Comparison of ENCODE assay signal across 15 cellular contexts in genomic region chr14:45212231-45212630, GRCh38. TPM values are rescaled to one million over a fixed set of nuclear protein-coding genes. Genes with fewer than 3 reads are reported as not detected.
DNase-seq lines count a peak whose midpoint lies in the region; TF ChIP-seq lines count a peak whose summit lies in the region.
"Had no signal": no experiment of that assay in that cellular context is flagged by ENCODE, and none has a peak within 500 bp of the region (broad histone marks: within the 10 kb centered on the region; RNA-seq: fewer than 3 reads in every experiment).

No MANE protein-coding gene starts in this region.

- H3K27me3 Mint-ChIP-seq in activated CD4-positive, alpha-beta T cell treated with anti-CD3 and anti-CD28 coated beads, Interleukin-2, amount 10 ng/mL, durations not matched to agents 24 days and 14 days: no peaks in the 10 kb centered on the region
- H3K27me3 Mint-ChIP-seq in activated T-helper 1 cell treated with anti-CD3 and anti-CD28 coated beads, Interleukin-12 subunit alpha, Interleukin-12 subunit beta, Interleukin-2, Interleukin-4 antibody, amounts not matched to agents 30 ng/mL and 10 ng/mL and 1 ng/mL, durations not matched to agents 14 hours and 24 hours and 36 hours (ENCODE audit: insufficient read depth): no peaks in the 10 kb centered on the region
- H3K27me3 Mint-ChIP-seq in nephron (ENCODE audit: low read depth): no peaks in the 10 kb centered on the region

- H3K4me1 Mint-ChIP-seq in activated CD4-positive, alpha-beta T cell treated with anti-CD3 and anti-CD28 coated beads, Interleukin-2, amount 10 ng/mL, durations not matched to agents 24 days and 14 days: no peaks in the 10 kb centered on the region
- H3K4me1 Mint-ChIP-seq in activated T-helper 1 cell treated with anti-CD3 and anti-CD28 coated beads, Interleukin-12 subunit alpha, Interleukin-12 subunit beta, Interleukin-2, Interleukin-4 antibody, amounts not matched to agents 30 ng/mL and 10 ng/mL and 1 ng/mL, durations not matched to agents 14 hours and 24 hours and 36 hours (ENCODE audit: low read depth): peaks cover 4% of the 10 kb centered on the region
- H3K4me1 Mint-ChIP-seq in nephron: peaks cover 5% of the 10 kb centered on the region

- TF ChIP-seq CTCF in nephron (IDR thresholded peaks at IDR 0.05; ENCODE audit: unreplicated experiment in 3 of 3): no peak
- TF ChIP-seq CTCF in lower leg skin (IDR thresholded peaks at IDR 0.05): no peak

- peaks cover 42% of the 10 kb centered on the region for H3K36me3 Mint-ChIP-seq in activated CD4-positive, alpha-beta T cell treated with anti-CD3 and anti-CD28 coated beads, Interleukin-2, amount 10 ng/mL, durations not matched to agents 24 days and 14 days (ENCODE audit: low read depth)
- peaks cover 33% of the 10 kb centered on the region for H3K36me3 Mint-ChIP-seq in activated T-helper 1 cell treated with anti-CD3 and anti-CD28 coated beads, Interleukin-12 subunit alpha, Interleukin-12 subunit beta, Interleukin-2, Interleukin-4 antibody, amounts not matched to agents 30 ng/mL and 10 ng/mL and 1 ng/mL, durations not matched to agents 14 hours and 24 hours and 36 hours (ENCODE audit: low read depth)
- H3K36me3 Mint-ChIP-seq in nephron (ENCODE audit: low read depth): peaks cover 50% of the 10 kb centered on the region

- no peak for TF ChIP-seq POLR2A in lower leg skin (IDR thresholded peaks at IDR 0.05)

- H3K27ac Mint-ChIP-seq in activated CD4-positive, alpha-beta T cell treated with anti-CD3 and anti-CD28 coated beads, Interleukin-2, amount 10 ng/mL, durations not matched to agents 24 days and 14 days: peak overlapping the region; percentile 41
- H3K27ac Mint-ChIP-seq in activated T-helper 1 cell treated with anti-CD3 and anti-CD28 coated beads, Interleukin-12 subunit alpha, Interleukin-12 subunit beta, Interleukin-2, Interleukin-4 antibody, amounts not matched to agents 30 ng/mL and 10 ng/mL and 1 ng/mL, durations not matched to agents 14 hours and 24 hours and 36 hours: peak overlapping the region; percentile 59
- peak overlapping the region in 2 of 3 experiments; percentile 34 to 66 for H3K27ac Mint-ChIP-seq in nephron

- 70 to 78% methylated on average over 3 of the region's 3 CpGs for WGBS in lower leg skin, 2 donors

- no peak overlapping the region for H3K4me3 ChIP-seq in lower leg skin (ENCODE audit: low read depth, poor library complexity, severe bottlenecking)

- no peaks in the 10 kb centered on the region for H3K9me3 Mint-ChIP-seq in activated CD4-positive, alpha-beta T cell treated with anti-CD3 and anti-CD28 coated beads, Interleukin-2, amount 10 ng/mL, durations not matched to agents 24 days and 14 days
- no peaks in the 10 kb centered on the region for H3K9me3 Mint-ChIP-seq in activated T-helper 1 cell treated with anti-CD3 and anti-CD28 coated beads, Interleukin-12 subunit alpha, Interleukin-12 subunit beta, Interleukin-2, Interleukin-4 antibody, amounts not matched to agents 30 ng/mL and 10 ng/mL and 1 ng/mL, durations not matched to agents 14 hours and 24 hours and 36 hours
- H3K9me3 Mint-ChIP-seq in nephron: no peaks in the 10 kb centered on the region

- intact Hi-C loops in activated CD4-positive, alpha-beta T cell treated with anti-CD3 and anti-CD28 coated beads, Interleukin-2, amount 10 ng/mL, durations not matched to agents 24 days and 14 days (cut with micrococcal nuclease): no loop called here
- intact Hi-C loops in activated T-helper 1 cell treated with anti-CD3 and anti-CD28 coated beads, Interleukin-12 subunit alpha, Interleukin-12 subunit beta, Interleukin-2, Interleukin-4 antibody, amounts not matched to agents 30 ng/mL and 10 ng/mL and 1 ng/mL, durations not matched to agents 14 hours and 24 hours and 36 hours (cut with micrococcal nuclease): no loop called here
- intact Hi-C loops in lower leg skin (cut with DNase I; ENCODE audit: low total_unique reads): no loop called here

- H3K4me3 Mint-ChIP-seq in activated CD4-positive, alpha-beta T cell treated with anti-CD3 and anti-CD28 coated beads, Interleukin-2, amount 10 ng/mL, durations not matched to agents 24 days and 14 days: no peak overlapping the region
- no peak overlapping the region for H3K4me3 Mint-ChIP-seq in activated T-helper 1 cell treated with anti-CD3 and anti-CD28 coated beads, Interleukin-12 subunit alpha, Interleukin-12 subunit beta, Interleukin-2, Interleukin-4 antibody, amounts not matched to agents 30 ng/mL and 10 ng/mL and 1 ng/mL, durations not matched to agents 14 hours and 24 hours and 36 hours
- no peak overlapping the region for H3K4me3 Mint-ChIP-seq in nephron

- no peak for DNase-seq in activated CD4-positive, alpha-beta T cell treated with anti-CD3 and anti-CD28 coated beads, Interleukin-2, amount 10 ng/mL, durations not matched to agents 24 days and 14 days
- DNase-seq in activated CD4-positive, alpha-beta T cell treated with anti-CD3 and anti-CD28 coated beads for 4 hours: no peak
- no peak for DNase-seq in activated T-helper 1 cell treated with anti-CD3 and anti-CD28 coated beads, Interleukin-12 subunit alpha, Interleukin-12 subunit beta, Interleukin-2, Interleukin-4 antibody, amounts not matched to agents 30 ng/mL and 10 ng/mL and 1 ng/mL, durations not matched to agents 14 hours and 24 hours and 36 hours (ENCODE audit: low spot score)
- DNase-seq in iPS-NIHi11 (ENCODE audit: low spot score) (peak; percentile 21), cerebellar nuclear complex (lab: John Stamatoyannopoulos, UW) (no peak), lower leg skin (ENCODE audit: low spot score in 2 of 2) (no peak), GM19238 (ENCODE audit: insufficient read length, low spot score) (no peak)
- DNase-seq: AML-193, DMS79 treated with DMSO at 0.1 percent for 48 hours, KG1, MV-4-11, NCI-H187 treated with DMSO at 0.1 percent for 48 hours, NCI-H2227 treated with DMSO at 0.1 percent for 48 hours, NCI-H510A treated with DMSO at 0.1 percent for 48 hours had no signal

RNA-seq across cellular contexts. Expression of gene MIS18BP1, which starts 40.8 kb away (rescaled TPM):
- total RNA-seq in activated CD4-positive, alpha-beta T cell treated with anti-CD3 and anti-CD28 coated beads, Interleukin-2, amount 10 ng/mL, durations not matched to agents 24 days and 14 days: 58.9 and 67.1 TPM in 2 replicates
- total RNA-seq in activated T-helper 1 cell treated with anti-CD3 and anti-CD28 coated beads, Interleukin-12 subunit alpha, Interleukin-12 subunit beta, Interleukin-2, Interleukin-4 antibody, amounts not matched to agents 30 ng/mL and 10 ng/mL and 1 ng/mL, durations not matched to agents 14 hours and 24 hours and 36 hours: 66.4 and 66.6 TPM in 2 replicates
- total RNA-seq in lower leg skin: 10 to 100 TPM; 23.2 to 30.6 (median 27.3) TPM
